ENCODE assay signal across 10 cellular contexts in genomic region chr7:27873981-27874957, GRCh38.
DNase-seq lines count a peak whose midpoint lies in the region; ATAC-seq and TF ChIP-seq lines count a peak whose summit lies in the region.
"Had no signal": no experiment of that assay in that cellular context is flagged by ENCODE, and none has a peak within 500 bp of the region (broad histone marks: within the 10 kb centered on the region; RNA-seq: fewer than 3 reads in every experiment).

No MANE protein-coding gene starts in this region.

- H3K9ac ChIP-seq in muscle layer of colon (ENCODE audit: low read length) (no peak overlapping the region), endodermal cell (ENCODE audit: extremely low read depth, low read length, poor library complexity, severe bottlenecking) (no peak overlapping the region)

- no peaks in the 10 kb centered on the region for H3K9me3 Mint-ChIP-seq in endodermal cell
- H3K9me3 Mint-ChIP-seq in endothelial cell (ENCODE audit: unreplicated experiment) = no peaks in the 10 kb centered on the region
- H3K9me3 Mint-ChIP-seq in T-cell = no peaks in the 10 kb centered on the region

- no peak overlapping the region for H3K4me3 ChIP-seq in AG04449 (ENCODE audit: low read depth, low read length)
- no peak overlapping the region for H3K4me3 ChIP-seq in epithelial cell of proximal tubule (ENCODE audit: low read depth, low read length)
- H3K4me3 ChIP-seq in muscle layer of colon (ENCODE audit: low read depth in 1 of 2, low read length in 2 of 2) = no peak overlapping the region
- no peak overlapping the region for H3K4me3 ChIP-seq in endodermal cell (ENCODE audit: low read length)
- H3K4me3 ChIP-seq: gastrocnemius medialis had no signal

- TF ChIP-seq CTCF in AG04449 (IDR thresholded peaks at IDR 0.05; ENCODE audit: insufficient read depth, low read length, missing control alignments) (no peak), epithelial cell of proximal tubule (conservative IDR thresholded peaks at IDR 0.05; ENCODE audit: low read depth, low read length) (no peak), endodermal cell (conservative IDR thresholded peaks at IDR 0.05) (no peak), endothelial cell (IDR thresholded peaks at IDR 0.05; ENCODE audit: unreplicated experiment) (no peak)

- ATAC-seq in T-cell (replicated peaks in 1 of 4) = no peak
- ATAC-seq: gastrocnemius medialis had no signal

- H3K36me3 ChIP-seq in muscle layer of colon (ENCODE audit: insufficient read depth, low read length) (no peaks in the 10 kb centered on the region), endodermal cell (ENCODE audit: control insufficient read depth, insufficient read depth, low read length) (no peaks in the 10 kb centered on the region)
- H3K36me3 ChIP-seq: gastrocnemius medialis had no signal

- POLR2A ChIA-PET in AG04449 (lab: Yijun Ruan, JAX) = no interaction called here
- POLR2A ChIA-PET in T-cell (lab: Charles Lee) = no interaction called here

- CTCF ChIA-PET in AG04449 (lab: Yijun Ruan, JAX) (interaction anchor here (1.1 kb wide), 1 partner anchor 47 kb away, joined by 4 read pairs; no protein-coding TSS in a partner anchor), T-cell (lab: Charles Lee) (interaction anchor here in 1 of 2 donors (0.6 kb wide), 1 partner anchor 251 kb away, joined by 4 read pairs; no protein-coding TSS in a partner anchor)

- H3K27me3 ChIP-seq in muscle layer of colon (ENCODE audit: control insufficient read depth in 1 of 2, insufficient read depth in 2 of 2, low read length in 2 of 2) = no peaks in the 10 kb centered on the region
- H3K27me3 ChIP-seq in endodermal cell (ENCODE audit: control insufficient read depth, insufficient read depth, low read length, poor library complexity, severe bottlenecking) = no peaks in the 10 kb centered on the region
- H3K27me3 ChIP-seq: gastrocnemius medialis had no signal

- H3K4me1 Mint-ChIP-seq in endodermal cell (peaks cover 7% of the 10 kb centered on the region), endothelial cell (ENCODE audit: unreplicated experiment) (peaks cover 32% of the 10 kb centered on the region), T-cell (no peaks in the 10 kb centered on the region)

- no peak overlapping the region for H3K4me3 Mint-ChIP-seq in endodermal cell
- no peak overlapping the region for H3K4me3 Mint-ChIP-seq in endothelial cell (ENCODE audit: unreplicated experiment)
- no peak overlapping the region for H3K4me3 Mint-ChIP-seq in T-cell

- DNase-seq in AG04449 (ENCODE audit: low read depth, low spot score) (peak; percentile 24), NCI-H226 (peak; percentile 92), epithelial cell of proximal tubule (ENCODE audit: low read depth) (peak; percentile 96), endodermal cell (no peak), endothelial cell (ENCODE audit: low spot score) (no peak), T-cell (no peak)
- no peak for DNase-seq in activated CD8-positive, alpha-beta memory T cell treated with anti-CD3 and anti-CD28 coated beads, Interleukin-2, amount 50 U/mL, for 4 hours
- DNase-seq: KBM-7 had no signal

- peak overlapping the region; percentile 9 for H3K27ac ChIP-seq in muscle layer of colon (ENCODE audit: low read depth, low read length)
- H3K27ac ChIP-seq in endodermal cell (ENCODE audit: low read depth, low read length) = no peak overlapping the region
- H3K27ac ChIP-seq: gastrocnemius medialis had no signal

- H3K36me3 Mint-ChIP-seq in endodermal cell (ENCODE audit: low read depth) (no peaks in the 10 kb centered on the region), endothelial cell (ENCODE audit: low read depth, unreplicated experiment) (no peaks in the 10 kb centered on the region), T-cell (peaks cover 18% of the 10 kb centered on the region)

- no peaks in the 10 kb centered on the region for H3K27me3 Mint-ChIP-seq in endodermal cell (ENCODE audit: insufficient read depth)
- peaks cover 3% of the 10 kb centered on the region for H3K27me3 Mint-ChIP-seq in endothelial cell (ENCODE audit: unreplicated experiment)
- no peaks in the 10 kb centered on the region for H3K27me3 Mint-ChIP-seq in T-cell

- H3K9me3 ChIP-seq in muscle layer of colon (ENCODE audit: low read length) (no peaks in the 10 kb centered on the region), endodermal cell (ENCODE audit: control insufficient read depth, low read length) (no peaks in the 10 kb centered on the region)
- H3K9me3 ChIP-seq: gastrocnemius medialis had no signal

- H3K4me1 ChIP-seq in muscle layer of colon (ENCODE audit: insufficient read depth, low read length) (peaks cover 36% of the 10 kb centered on the region), endodermal cell (ENCODE audit: control insufficient read depth, insufficient read depth, low read length) (no peaks in the 10 kb centered on the region)

- H3K27ac Mint-ChIP-seq in endodermal cell (no peak overlapping the region), endothelial cell (ENCODE audit: unreplicated experiment) (no peak overlapping the region), T-cell (no peak overlapping the region)

- WGBS in endodermal cell (ENCODE audit: insufficient coverage in 1 of 2, insufficient read length in 1 of 2), 2 experiments = 83 to 89% methylated on average over 12 to 13 of the region's 13 CpGs

Comparison
In these comparisons a context has a peak if more than half of its experiments do, and no peak if none do; other contexts are left out.
1. DNase-seq: peak in AG04449 (single experiment), NCI-H226 (single experiment) and epithelial cell of proximal tubule (single experiment); none in endodermal cell (single experiment), endothelial cell (single experiment), T-cell (0 of 34) and activated CD8-positive, alpha-beta memory T cell treated with anti-CD3 and anti-CD28 coated beads, Interleukin-2, amount 50 U/mL, for 4 hours (single experiment).